ENCODE assay signal across 13 cellular contexts in genomic region chr3:129185774-129186173, GRCh38. TPM values are rescaled to one million over a fixed set of nuclear protein-coding genes. Genes with fewer than 3 reads are reported as not detected.
DNase-seq lines count a peak whose midpoint lies in the region; ATAC-seq, FAIRE-seq and TF ChIP-seq lines count a peak whose summit lies in the region.
"Had no signal": no experiment of that assay in that cellular context is flagged by ENCODE, and none has a peak within 500 bp of the region (broad histone marks: within the 10 kb centered on the region; RNA-seq: fewer than 3 reads in every experiment).

No MANE protein-coding gene starts in this region.

- H3K4me1 ChIP-seq in breast epithelium, result no peaks in the 10 kb centered on the region
- H3K4me1 ChIP-seq in Panc1 (ENCODE audit: control insufficient read depth, insufficient read depth, low read length), result peaks cover 11% of the 10 kb centered on the region; the same call in 1 of the 2 replicates
- H3K4me1 ChIP-seq in small intestine (ENCODE audit: control insufficient read depth in 2 of 2, insufficient read depth in 1 of 2, low read depth in 1 of 2, low read length in 1 of 2), result no peaks in the 10 kb centered on the region
- H3K4me1 ChIP-seq in uterus, result peaks cover 0 to 5% of the 10 kb centered on the region in 2 donors

- no peak for ATAC-seq in Panc1

- no peak overlapping the region for H3K27ac ChIP-seq in breast epithelium
- 0 out of 2 replicates have a peak overlapping the region, but pooled peaks have one; percentile 3 for H3K27ac ChIP-seq in Panc1 (ENCODE audit: low read length)
- H3K27ac ChIP-seq in small intestine (ENCODE audit: low read depth in 1 of 2, low read length in 1 of 2), result peak overlapping the region in 1 of 2 donors; percentile 14
- no peak overlapping the region for H3K27ac ChIP-seq in uterus

- H3K27ac Mint-ChIP-seq in MCF 10A (ENCODE audit: low read depth, unreplicated experiment), result peak overlapping the region; percentile 16
- H3K27ac Mint-ChIP-seq in dendritic cell treated with granulocyte-macrophage colony-stimulating factor and Interleukin-4, amounts not matched to agents 40 ng/mL and 50 ng/mL, for 4 days, result peak overlapping the region; percentile 99
- H3K27ac Mint-ChIP-seq in immature natural killer cell, result no peak overlapping the region

- POLR2A ChIA-PET in MCF 10A (lab: Yijun Ruan, JAX), result interaction anchor here (1.0 to 11.8 kb wide), 15 partner anchors 9 to 131 kb away, joined by 3 to 186 read pairs (median 5); partner anchors contain the start of gene COPG1
- POLR2A ChIA-PET in Panc1 (lab: Charles Lee), result no interaction called here

- TF ChIP-seq POLR2A in breast epithelium (IDR thresholded peaks at IDR 0.05) (no peak), uterus (IDR thresholded peaks at IDR 0.05) (no peak)

- H3K9me3 ChIP-seq in breast epithelium (no peaks in the 10 kb centered on the region), Panc1 (ENCODE audit: control insufficient read depth, insufficient read depth, low read depth, low read length) (no peaks in the 10 kb centered on the region), small intestine (ENCODE audit: control insufficient read depth, low read depth) (no peaks in the 10 kb centered on the region), uterus (no peaks in the 10 kb centered on the region)

- H3K27me3 Mint-ChIP-seq in MCF 10A (ENCODE audit: insufficient read depth, unreplicated experiment), result no peaks in the 10 kb centered on the region
- H3K27me3 Mint-ChIP-seq in dendritic cell treated with granulocyte-macrophage colony-stimulating factor and Interleukin-4, amounts not matched to agents 40 ng/mL and 50 ng/mL, for 4 days, result no peaks in the 10 kb centered on the region
- H3K27me3 Mint-ChIP-seq in immature natural killer cell (ENCODE audit: low read depth in 3 of 3), result peaks cover 10 to 14% (median 13%) of the 10 kb centered on the region in 3 donors

- H3K4me3 Mint-ChIP-seq in MCF 10A (ENCODE audit: unreplicated experiment) (peak overlapping the region; percentile 25), immature natural killer cell (peak overlapping the region in 2 of 5 donors; percentile 7 to 46)
- H3K4me3 Mint-ChIP-seq in dendritic cell treated with granulocyte-macrophage colony-stimulating factor and Interleukin-4, amounts not matched to agents 40 ng/mL and 50 ng/mL, for 4 days, result peak overlapping the region; percentile 58

- CTCF ChIA-PET in MCF 10A (lab: Yijun Ruan, JAX) (interaction anchor here (1.0 to 3.6 kb wide), 6 partner anchors 10 to 216 kb away, joined by 3 to 32 read pairs (median 6); no protein-coding TSS in a partner anchor), Panc1 (lab: Charles Lee) (no interaction called here)

- peak; percentile 19 for FAIRE-seq in small intestine (lab: Jason Lieb, UNC)

- 17 to 65% (median 41%) methylated on average over 3 of the region's 3 CpGs for WGBS in small intestine, 3 donors

- intact Hi-C loops in MCF 10A (cut with micrococcal nuclease), result no loop called here
- intact Hi-C loops in breast epithelium (cut with DNase I; ENCODE audit: low total_unique reads), result no loop called here
- intact Hi-C loops in Panc1 (cut with micrococcal nuclease; ENCODE audit: unreplicated experiment), result no loop called here
- intact Hi-C loops in dendritic cell treated with granulocyte-macrophage colony-stimulating factor and Interleukin-4, amounts not matched to agents 40 ng/mL and 50 ng/mL, for 4 days (cut with micrococcal nuclease), result no loop called here
- intact Hi-C loops in uterus (cut with DNase I; ENCODE audit: low total_unique reads), result no loop called here

- H3K36me3 ChIP-seq in breast epithelium (no peaks in the 10 kb centered on the region), Panc1 (ENCODE audit: control insufficient read depth, insufficient read depth, low read length) (peaks cover 6% of the 10 kb centered on the region), small intestine (ENCODE audit: control insufficient read depth in 2 of 2, insufficient read depth in 2 of 2, low read length in 2 of 2) (no peaks in the 10 kb centered on the region), uterus (no peaks in the 10 kb centered on the region)

- peaks cover 36% of the 10 kb centered on the region for H3K36me3 Mint-ChIP-seq in MCF 10A (ENCODE audit: insufficient read depth, unreplicated experiment)
- peaks cover 37% of the 10 kb centered on the region for H3K36me3 Mint-ChIP-seq in dendritic cell treated with granulocyte-macrophage colony-stimulating factor and Interleukin-4, amounts not matched to agents 40 ng/mL and 50 ng/mL, for 4 days (ENCODE audit: low read depth)
- H3K36me3 Mint-ChIP-seq in immature natural killer cell, result no peaks in the 10 kb centered on the region

- no peaks in the 10 kb centered on the region for H3K27me3 ChIP-seq in breast epithelium
- H3K27me3 ChIP-seq in Panc1 (ENCODE audit: control insufficient read depth, insufficient read depth, low read length), result no peaks in the 10 kb centered on the region
- H3K27me3 ChIP-seq in small intestine (ENCODE audit: control insufficient read depth in 2 of 2, insufficient read depth in 2 of 2, low read length in 2 of 2), result no peaks in the 10 kb centered on the region
- H3K27me3 ChIP-seq in uterus, result no peaks in the 10 kb centered on the region

- H3K4me3 ChIP-seq in breast epithelium, result no peak overlapping the region
- H3K4me3 ChIP-seq in Panc1 (ENCODE audit: low read depth in 2 of 2, low read length in 2 of 2), result no peak overlapping the region
- H3K4me3 ChIP-seq in small intestine (ENCODE audit: low read depth in 1 of 2, low read length in 2 of 2), result no peak overlapping the region
- H3K4me3 ChIP-seq in uterus, result no peak overlapping the region

- BruUV-seq in MCF 10A (replicated peaks; lab: Mats Ljungman, UMichigan) (no TSS peak), Panc1 (replicated peaks; lab: Mats Ljungman, UMichigan) (no TSS peak)

- no peak for DNase-seq in MCF 10A (ENCODE audit: unreplicated experiment)
- no peak for DNase-seq in breast epithelium (ENCODE audit: low spot score in 2 of 2)
- no peak for DNase-seq in Panc1 (ENCODE audit: low read depth, low spot score)
- DNase-seq in small intestine, result peak; percentile 93
- no peak for DNase-seq in immature natural killer cell
- DNase-seq in uterus, result no peak
- DNase-seq in Kasumi-1 (lab: John Stamatoyannopoulos, UW), result no peak
- DNase-seq: amniotic stem cell; dermis blood vessel endothelial cell; NCI-H1105; RPMI8226; stimulated activated CD4-positive, alpha-beta T cell treated with anti-CD3 and anti-CD28 coated beads, Interleukin-2, amount 100 ng/mL, for 24 hours had no signal

- TF ChIP-seq CTCF in MCF 10A (IDR thresholded peaks at IDR 0.05; ENCODE audit: unreplicated experiment) (no peak), breast epithelium (IDR thresholded peaks at IDR 0.05) (no peak), Panc1 (IDR thresholded peaks at IDR 0.05) (no peak), uterus (IDR thresholded peaks at IDR 0.05) (no peak)

- no peaks in the 10 kb centered on the region for H3K4me1 Mint-ChIP-seq in MCF 10A (ENCODE audit: insufficient read depth, unreplicated experiment)
- peaks cover 14% of the 10 kb centered on the region for H3K4me1 Mint-ChIP-seq in dendritic cell treated with granulocyte-macrophage colony-stimulating factor and Interleukin-4, amounts not matched to agents 40 ng/mL and 50 ng/mL, for 4 days (ENCODE audit: low read depth)
- peaks cover 27 to 31% of the 10 kb centered on the region in 2 donors for H3K4me1 Mint-ChIP-seq in immature natural killer cell

- in situ Hi-C loops in Panc1 (cut with HindIII; ENCODE audit: low pct_unique_long_range_greater_than_20kb, low sequenced_read_pairs), result no loop called here

- H3K9me3 Mint-ChIP-seq in MCF 10A (ENCODE audit: unreplicated experiment) (no peaks in the 10 kb centered on the region), immature natural killer cell (no peaks in the 10 kb centered on the region)
- H3K9me3 Mint-ChIP-seq in dendritic cell treated with granulocyte-macrophage colony-stimulating factor and Interleukin-4, amounts not matched to agents 40 ng/mL and 50 ng/mL, for 4 days, result no peaks in the 10 kb centered on the region

RNA-seq across cellular contexts. Expression of gene CNBP, which starts 2.1 kb away (rescaled TPM):
- total RNA-seq in MCF 10A (2022) (519 and 557 TPM in 2 replicates), breast epithelium (100 to 1,000 TPM; 384 to 521 (median 495) TPM), Panc1 (2021; ENCODE audit: unreplicated experiment) (355 TPM), uterus (100 to 1,000 TPM; 355 to 461 (median 405) TPM)
- polyA plus RNA-seq in Panc1 (2012; ENCODE audit: insufficient read length), result 390 TPM
- polyA plus RNA-seq in small intestine (100 to 1,000 TPM; 256 to 424 (median 320) TPM), immature natural killer cell (1,000 to 10,000 TPM in 1 of 3 donors, 100 to 1,000 TPM in 2; 728 to 1,257 (median 878) TPM)

RNA-seq across cellular contexts. Expression of gene ISY1, which starts 24.9 kb away (rescaled TPM):
- total RNA-seq in MCF 10A (2022) (52.5 and 57.8 TPM in 2 replicates), breast epithelium (10 to 100 TPM; 21.4 to 27.9 (median 21.7) TPM), Panc1 (2021; ENCODE audit: unreplicated experiment) (45.7 TPM), uterus (10 to 100 TPM in 2 of 4 donors, 1 to 10 TPM in 2; 4.1 to 39.3 (median 22.3) TPM)
- 53.6 TPM for polyA plus RNA-seq in Panc1 (2012; ENCODE audit: insufficient read length)
- polyA plus RNA-seq in small intestine (10 to 100 TPM; 11.2 to 27.1 (median 20.5) TPM), immature natural killer cell (100 to 1,000 TPM in 2 of 3 donors, 10 to 100 TPM in 1; 91.1 to 107 (median 103) TPM)

Comparison
In these comparisons a context has a peak if more than half of its experiments do, and no peak if none do; other contexts are left out.
1. H3K27ac Mint-ChIP-seq: peak in MCF 10A (single experiment) and dendritic cell treated with granulocyte-macrophage colony-stimulating factor and Interleukin-4, amounts not matched to agents 40 ng/mL and 50 ng/mL, for 4 days (single experiment); none in immature natural killer cell (0 of 6).